8 cellular contexts compared by ENCODE assay signal in genomic region chr14:59511916-59512530, GRCh38. TPM values are rescaled to one million over a fixed set of nuclear protein-coding genes. Genes with fewer than 3 reads are reported as not detected.
DNase-seq lines count a peak whose midpoint lies in the region; ATAC-seq, FAIRE-seq and TF ChIP-seq lines count a peak whose summit lies in the region.

No MANE protein-coding gene starts in this region.

- H4K20me1 ChIP-seq in HepG2 (ENCODE audit: insufficient read depth, low read length) = no peaks in the 10 kb centered on the region

- WGBS in HepG2 (ENCODE audit: low lambda C conversion rate) = 50% methylated on average over 4 of the region's 4 CpGs
- WGBS in sigmoid colon, 2 donors = 47 to 79% methylated on average over 4 of the region's 4 CpGs
- 76 to 78% methylated on average over 4 of the region's 4 CpGs for WGBS in lower leg skin, 2 donors

- H3K27me3 ChIP-seq in HepG2 (ENCODE audit: control insufficient read depth in 1 of 2, insufficient read depth in 2 of 2, low read length in 2 of 2) (no peaks in the 10 kb centered on the region), sigmoid colon (no peaks in the 10 kb centered on the region)

- no peak for TF ChIP-seq POLR2A in HepG2 (IDR thresholded peaks at IDR 0.05; ENCODE audit: insufficient read depth in 1 of 2, low read depth in 2 of 2, low read length in 2 of 2)
- TF ChIP-seq POLR2A in sigmoid colon (IDR thresholded peaks at IDR 0.05) = no peak
- no peak for TF ChIP-seq POLR2A in lower leg skin (IDR thresholded peaks at IDR 0.05)

- no peaks in the 10 kb centered on the region for H3K36me3 ChIP-seq in HepG2 (replicated peaks in 1 of 2; ENCODE audit: control insufficient read depth in 1 of 2, insufficient read depth in 2 of 2, low read length in 2 of 2)
- H3K36me3 ChIP-seq in sigmoid colon = no peaks in the 10 kb centered on the region

- POLR2A ChIA-PET in HepG2 (lab: Yijun Ruan, JAX) = no interaction called here

- TF ChIP-seq RAD21 in HepG2 (CRISPR knock-in tag; IDR thresholded peaks at IDR 0.05) = no peak

- H3K79me2 ChIP-seq in HepG2 (ENCODE audit: insufficient read depth, low read length) = no peaks in the 10 kb centered on the region

- H3K4me3 ChIP-seq in HepG2 (replicated peaks in 1 of 3; ENCODE audit: insufficient read depth in 1 of 3, low read depth in 2 of 3, low read length in 3 of 3) (no peak overlapping the region), sigmoid colon (no peak overlapping the region), lower leg skin (ENCODE audit: low read depth, poor library complexity, severe bottlenecking) (no peak overlapping the region)

- CTCF ChIA-PET in HepG2 (lab: Yijun Ruan, JAX; ENCODE audit: low intra/inter-chr PET ratio, low total read pairs) = no interaction called here

- no peak overlapping the region for H3K4me2 ChIP-seq in HepG2 (ENCODE audit: low read depth, low read length)

- H3K4me1 ChIP-seq in HepG2 (ENCODE audit: insufficient read depth, low read length) (peaks cover 30% of the 10 kb centered on the region), sigmoid colon (no peaks in the 10 kb centered on the region)

- no peaks in the 10 kb centered on the region for H3K9me3 ChIP-seq in HepG2 (ENCODE audit: low read length)
- no peaks in the 10 kb centered on the region for H3K9me3 ChIP-seq in sigmoid colon

- TF ChIP-seq CTCF in VCaP (conservative IDR thresholded peaks at IDR 0.05) (peak; percentile 67), HepG2 (CRISPR knock-in tag; IDR thresholded peaks at IDR 0.05) (peak; percentile 59), sigmoid colon (IDR thresholded peaks at IDR 0.05) (no peak), lower leg skin (IDR thresholded peaks at IDR 0.05) (no peak)

- in situ Hi-C loops in HepG2 (cut with HindIII; ENCODE audit: extremely low pct_ligation_motif_present, low pct_unique_long_range_greater_than_20kb) = loop anchor here (25.0 kb wide), 1 partner anchor 675 kb away; no protein-coding TSS in a partner anchor

- ATAC-seq in HG02885 (IDR thresholded peaks at IDR 0.05; ENCODE audit: poor library complexity, unreplicated experiment) = peak; percentile 56
- peak; percentile 63; the same call in 2 of the 3 replicates for ATAC-seq in HepG2
- no peak for ATAC-seq in GM21526 (IDR thresholded peaks at IDR 0.05; ENCODE audit: low FRiP score, unreplicated experiment)
- no peak for ATAC-seq in GM21390 (IDR thresholded peaks at IDR 0.05; ENCODE audit: unreplicated experiment)

- intact Hi-C loops in HepG2 (cut with micrococcal nuclease; ENCODE audit: unreplicated experiment) = no loop called here
- intact Hi-C loops in sigmoid colon (cut with DNase I) = no loop called here
- intact Hi-C loops in lower leg skin (cut with DNase I; ENCODE audit: low total_unique reads) = no loop called here

- no peak for FAIRE-seq in HepG2 (lab: Jason Lieb, UNC)

- H2AFZ ChIP-seq in HepG2 (ENCODE audit: low read length) = no peak overlapping the region

- H3K9ac ChIP-seq in HepG2 (ENCODE audit: insufficient read depth, low read depth, low read length) = no peak overlapping the region

- H3K27ac ChIP-seq in VCaP (no peak overlapping the region), HepG2 (ENCODE audit: extremely low read length, insufficient read depth, low read length) (no peak overlapping the region), sigmoid colon (no peak overlapping the region)

- no TSS peak for BruUV-seq in HepG2 (replicated peaks; lab: Mats Ljungman, UMichigan)

- no peak for TF ChIP-seq EP300 in HepG2 (IDR thresholded peaks at IDR 0.05; ENCODE audit: low read depth in 2 of 2, low read length in 2 of 2)
- TF ChIP-seq EP300 in HepG2 (CRISPR knock-in tag; IDR thresholded peaks at IDR 0.05; ENCODE audit: borderline replicate concordance) = no peak
- TF ChIP-seq EP300 in sigmoid colon (IDR thresholded peaks at IDR 0.05) = no peak

- peak; percentile 17 for DNase-seq in Daoy (ENCODE audit: low read depth)
- DNase-seq in HepG2 (ENCODE audit: low spot score) = no peak
- DNase-seq in sigmoid colon = no peak
- no peak for DNase-seq in lower leg skin (ENCODE audit: low spot score in 2 of 2)

RNA-seq across cellular contexts. Expression of gene JKAMP, which starts 27.7 kb away (rescaled TPM):
- 168 and 191 TPM in 2 replicates for total RNA-seq in Daoy (2014; rRNA removed; shearing (Covaris generic))
- total RNA-seq in HepG2 (2016; rRNA removed; fragmentation: Illumina TruSeq; extraction: Trizol) (41.6 and 56.4 TPM in 2 replicates), sigmoid colon (10 to 100 TPM; 26.6 to 49.0 (median 37.5) TPM), lower leg skin (10 to 100 TPM; 37.0 to 62.5 (median 47.6) TPM)
- 8.3 and 8.5 TPM in 2 replicates for total RNA-seq in HepG2 (2016; cell fraction: cytosol; rRNA removed; fragmentation: Illumina TruSeq; extraction: Trizol; ENCODE audit: low read depth)
- total RNA-seq in HepG2 (2016; cell fraction: insoluble cytoplasmic fraction; rRNA removed; fragmentation: Illumina TruSeq; extraction: Trizol) = 41.4 and 55.0 TPM in 2 replicates
- 17.3 and 18.6 TPM in 2 replicates for total RNA-seq in HepG2 (2016; cell fraction: membrane; rRNA removed; fragmentation: Illumina TruSeq; extraction: Trizol)
- 46.8 and 55.7 TPM in 2 replicates for total RNA-seq in HepG2 (2016; cell fraction: nucleus; rRNA removed; fragmentation: Illumina TruSeq; extraction: Trizol)
- polyA plus RNA-seq in HepG2 (2011; rRNA removed) (93.0 and 135 TPM in 2 replicates), sigmoid colon (10 to 100 TPM in 1 of 3 donors, 1 to 10 TPM in 2; 9.0 to 27.3 (median 9.0) TPM)
- polyA plus RNA-seq in HepG2 (2011; cell fraction: cytosol; rRNA removed) = 61.0 and 87.4 TPM in 2 replicates
- polyA plus RNA-seq in HepG2 (2011; cell fraction: nucleus; rRNA removed) = 40.0 and 54.9 TPM in 2 replicates
- polyA plus RNA-seq in HepG2 (2012) = 28.5 and 39.4 TPM in 2 replicates
- polyA plus RNA-seq in HepG2 (2016; cell fraction: cytosol; fragmentation: Illumina TruSeq; extraction: Trizol; ENCODE audit: low read depth) = 5.2 and 6.3 TPM in 2 replicates
- polyA plus RNA-seq in HepG2 (2016; cell fraction: insoluble cytoplasmic fraction; fragmentation: Illumina TruSeq; extraction: Trizol; ENCODE audit: low read depth) = 38.8 and 39.2 TPM in 2 replicates
- 12.6 and 12.7 TPM in 2 replicates for polyA plus RNA-seq in HepG2 (2016; cell fraction: membrane; fragmentation: Illumina TruSeq; extraction: Trizol; ENCODE audit: low read depth)
- 80.1 and 84.0 TPM in 2 replicates for polyA plus RNA-seq in HepG2 (2016; cell fraction: nucleus; fragmentation: Illumina TruSeq; extraction: Trizol; ENCODE audit: insufficient read depth, low read depth)
- polyA minus RNA-seq in HepG2 (2011; rRNA and poly(A)+ RNA removed; ENCODE audit: low replicate concordance) = 78.9 and 119 TPM in 2 replicates
- 30.7 and 32.2 TPM in 2 replicates for polyA minus RNA-seq in HepG2 (2011; cell fraction: cytosol; rRNA and poly(A)+ RNA removed)
- 49.6 and 63.4 TPM in 2 replicates for polyA minus RNA-seq in HepG2 (2011; cell fraction: nucleus; rRNA and poly(A)+ RNA removed)

RNA-seq across cellular contexts. Expression of gene L3HYPDH, which starts 27.8 kb away (rescaled TPM):
- 75.7 and 90.7 TPM in 2 replicates for total RNA-seq in Daoy (2014; rRNA removed; shearing (Covaris generic))
- total RNA-seq in HepG2 (2016; rRNA removed; fragmentation: Illumina TruSeq; extraction: Trizol) (22.4 and 30.5 TPM in 2 replicates), sigmoid colon (10 to 100 TPM; 23.9 to 46.0 (median 30.4) TPM), lower leg skin (10 to 100 TPM in 3 of 4 donors, 1 to 10 TPM in 1; 7.1 to 28.1 (median 16.8) TPM)
- total RNA-seq in HepG2 (2016; cell fraction: cytosol; rRNA removed; fragmentation: Illumina TruSeq; extraction: Trizol; ENCODE audit: low read depth) = 7.8 and 8.6 TPM in 2 replicates
- 23.8 and 30.7 TPM in 2 replicates for total RNA-seq in HepG2 (2016; cell fraction: insoluble cytoplasmic fraction; rRNA removed; fragmentation: Illumina TruSeq; extraction: Trizol)
- 8.9 and 9.8 TPM in 2 replicates for total RNA-seq in HepG2 (2016; cell fraction: membrane; rRNA removed; fragmentation: Illumina TruSeq; extraction: Trizol)
- total RNA-seq in HepG2 (2016; cell fraction: nucleus; rRNA removed; fragmentation: Illumina TruSeq; extraction: Trizol) = 73.7 and 77.8 TPM in 2 replicates
- polyA plus RNA-seq in HepG2 (2011; rRNA removed) (36.6 and 40.8 TPM in 2 replicates), sigmoid colon (10 to 100 TPM in 1 of 3 donors, 1 to 10 TPM in 2; 1.2 to 12.0 (median 3.0) TPM)
- 9.2 and 11.5 TPM in 2 replicates for polyA plus RNA-seq in HepG2 (2011; cell fraction: cytosol; rRNA removed)
- polyA plus RNA-seq in HepG2 (2011; cell fraction: nucleus; rRNA removed) = 195 and 205 TPM in 2 replicates
- polyA plus RNA-seq in HepG2 (2012) = 22.0 and 27.6 TPM in 2 replicates
- 4.8 and 6.9 TPM in 2 replicates for polyA plus RNA-seq in HepG2 (2016; cell fraction: cytosol; fragmentation: Illumina TruSeq; extraction: Trizol; ENCODE audit: low read depth)
- polyA plus RNA-seq in HepG2 (2016; cell fraction: insoluble cytoplasmic fraction; fragmentation: Illumina TruSeq; extraction: Trizol; ENCODE audit: low read depth) = 22.7 and 25.1 TPM in 2 replicates
- 4.4 and 5.8 TPM in 2 replicates for polyA plus RNA-seq in HepG2 (2016; cell fraction: membrane; fragmentation: Illumina TruSeq; extraction: Trizol; ENCODE audit: low read depth)
- polyA plus RNA-seq in HepG2 (2016; cell fraction: nucleus; fragmentation: Illumina TruSeq; extraction: Trizol; ENCODE audit: insufficient read depth, low read depth) = 89.2 and 96.5 TPM in 2 replicates
- polyA minus RNA-seq in HepG2 (2011; rRNA and poly(A)+ RNA removed; ENCODE audit: low replicate concordance) = 24.8 and 33.4 TPM in 2 replicates
- polyA minus RNA-seq in HepG2 (2011; cell fraction: cytosol; rRNA and poly(A)+ RNA removed) = 6.7 and 7.6 TPM in 2 replicates
- polyA minus RNA-seq in HepG2 (2011; cell fraction: nucleus; rRNA and poly(A)+ RNA removed) = 156 and 164 TPM in 2 replicates

RNA-seq across cellular contexts. Expression of gene GPR135, which starts 46.8 kb away (rescaled TPM):
- total RNA-seq in Daoy (2014; rRNA removed; shearing (Covaris generic)) = 1.8 and 4.1 TPM in 2 replicates
- total RNA-seq in HepG2 (2016; rRNA removed; fragmentation: Illumina TruSeq; extraction: Trizol) (0.62 and 1.3 TPM in 2 replicates), sigmoid colon (10 to 100 TPM in 1 of 4 donors, 1 to 10 TPM in 3; 5.2 to 12.7 (median 6.1) TPM), lower leg skin (1 to 10 TPM; 1.4 to 3.5 (median 2.2) TPM)
- 0.40 and 0.44 TPM in 2 replicates for total RNA-seq in HepG2 (2016; cell fraction: cytosol; rRNA removed; fragmentation: Illumina TruSeq; extraction: Trizol; ENCODE audit: low read depth)
- total RNA-seq in HepG2 (2016; cell fraction: insoluble cytoplasmic fraction; rRNA removed; fragmentation: Illumina TruSeq; extraction: Trizol) = 0.37 and 1.1 TPM in 2 replicates
- total RNA-seq in HepG2 (2016; cell fraction: membrane; rRNA removed; fragmentation: Illumina TruSeq; extraction: Trizol) = 0.52 and 0.83 TPM in 2 replicates
- total RNA-seq in HepG2 (2016; cell fraction: nucleus; rRNA removed; fragmentation: Illumina TruSeq; extraction: Trizol) = 5.7 and 7.1 TPM in 2 replicates
- polyA plus RNA-seq in HepG2 (2011; rRNA removed) (0.46 and 0.52 TPM in 2 replicates), sigmoid colon (under 1 TPM in 1 of 3 donors, not detected in 2; 0.50 TPM)
- 0.09 and 0.12 TPM in 2 replicates for polyA plus RNA-seq in HepG2 (2011; cell fraction: cytosol; rRNA removed)
- polyA plus RNA-seq in HepG2 (2011; cell fraction: nucleus; rRNA removed) = 3.0 and 4.5 TPM in 2 replicates
- polyA plus RNA-seq in HepG2 (2012) = 0.48 and 0.49 TPM in 2 replicates
- 0.06 and 0.12 TPM in 2 replicates for polyA plus RNA-seq in HepG2 (2016; cell fraction: cytosol; fragmentation: Illumina TruSeq; extraction: Trizol; ENCODE audit: low read depth)
- 0.34 and 0.44 TPM in 2 replicates for polyA plus RNA-seq in HepG2 (2016; cell fraction: insoluble cytoplasmic fraction; fragmentation: Illumina TruSeq; extraction: Trizol; ENCODE audit: low read depth)
- polyA plus RNA-seq in HepG2 (2016; cell fraction: membrane; fragmentation: Illumina TruSeq; extraction: Trizol; ENCODE audit: low read depth) = 0.21 and 0.22 TPM in 2 replicates
- 3.9 and 4.1 TPM in 2 replicates for polyA plus RNA-seq in HepG2 (2016; cell fraction: nucleus; fragmentation: Illumina TruSeq; extraction: Trizol; ENCODE audit: insufficient read depth, low read depth)
- 3.1 and 3.8 TPM in 2 replicates for polyA minus RNA-seq in HepG2 (2011; rRNA and poly(A)+ RNA removed; ENCODE audit: low replicate concordance)
- polyA minus RNA-seq in HepG2 (2011; cell fraction: cytosol; rRNA and poly(A)+ RNA removed) = 0.10 and 0.35 TPM in 2 replicates
- polyA minus RNA-seq in HepG2 (2011; cell fraction: nucleus; rRNA and poly(A)+ RNA removed) = 11.8 and 14.3 TPM in 2 replicates

Comparison
In these comparisons a context has a peak if more than half of its experiments do, and no peak if none do; other contexts are left out.
1. ATAC-seq: peak in HG02885 (single experiment) and HepG2 (single experiment); none in GM21526 (single experiment) and GM21390 (single experiment).
2. CTCF ChIP-seq: peak in VCaP (single experiment) and HepG2 (single experiment); none in sigmoid colon (0 of 4) and lower leg skin (0 of 3).